ENCODE assay signal across 2 cellular contexts in genomic region chr19:12117203-12117970, GRCh38.
TF ChIP-seq lines count a peak whose summit lies in the region.

No MANE protein-coding gene starts in this region.

TF ChIP-seq in K562, 482 proteins besides CTCF, POLR2A, EP300 and RAD21:
- TF ChIP-seq KAT8 (IDR thresholded peaks at IDR 0.05; ENCODE audit: low read depth) (no peak), POLR2G (IDR thresholded peaks at IDR 0.05; ENCODE audit: low read depth, low read length) (peak; percentile 61), DMBX1 (CRISPR knock-in tag; IDR thresholded peaks at IDR 0.05; ENCODE audit: borderline replicate concordance) (no peak), LEF1 (IDR thresholded peaks at IDR 0.05) (no peak), ESRRA (IDR thresholded peaks at IDR 0.05; ENCODE audit: borderline replicate concordance, low read depth) (no peak), BHLHE40 (IDR thresholded peaks at IDR 0.05; ENCODE audit: low read length) (peak; percentile 53; the same call in 1 of the 2 replicates), CBX1 (IDR thresholded peaks at IDR 0.05; ENCODE audit: low read depth) (0 out of 2 replicates have a peak, but pooled peaks have one; percentile 34), CBX5 (IDR thresholded peaks at IDR 0.05; ENCODE audit: borderline replicate concordance, low read depth) (no peak), ZNF143 (CRISPR knock-in tag; IDR thresholded peaks at IDR 0.05) (no peak), EGR1 (conservative IDR thresholded peaks at IDR 0.05) (0 out of 2 replicates have a peak, but pooled peaks have one; percentile 12)

TF ChIP-seq in HepG2, 621 proteins besides CTCF, POLR2A, EP300 and RAD21:
- no peak for TF ChIP-seq SYNCRIP (IDR thresholded peaks at IDR 0.05; ENCODE audit: insufficient read depth, low read depth, low read length)
- peak; percentile 46; the same call in 1 of the 2 replicates for TF ChIP-seq NFYB (CRISPR knock-in tag; IDR thresholded peaks at IDR 0.05)
- TF ChIP-seq SAP130 (CRISPR knock-in tag; IDR thresholded peaks at IDR 0.05; ENCODE audit: low read depth): 0 out of 2 replicates have a peak, but pooled peaks have one; percentile 14
- peak; percentile 14; the same call in 1 of the 2 replicates for TF ChIP-seq NR2F6 (IDR thresholded peaks at IDR 0.05)
- no peak for TF ChIP-seq NR2F6 (CRISPR knock-in tag; IDR thresholded peaks at IDR 0.05)
- peak; percentile 72 for TF ChIP-seq ZNF629 (CRISPR knock-in tag; conservative IDR thresholded peaks at IDR 0.05)
- TF ChIP-seq, protein P1, sequence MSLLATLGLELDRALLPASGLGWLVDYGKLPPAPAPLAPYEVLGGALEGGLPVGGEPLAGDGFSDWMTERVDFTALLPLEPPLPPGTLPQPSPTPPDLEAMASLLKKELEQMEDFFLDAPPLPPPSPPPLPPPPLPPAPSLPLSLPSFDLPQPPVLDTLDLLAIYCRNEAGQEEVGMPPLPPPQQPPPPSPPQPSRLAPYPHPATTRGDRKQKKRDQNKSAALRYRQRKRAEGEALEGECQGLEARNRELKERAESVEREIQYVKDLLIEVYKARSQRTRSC (CRISPR knock-in tag; IDR thresholded peaks at IDR 0.05; ENCODE audit: low read depth): no peak
- TF ChIP-seq PATZ1 (CRISPR knock-in tag; IDR thresholded peaks at IDR 0.05): peak; percentile 19; the same call in 1 of the 2 replicates
- peak; percentile 49; the same call in 1 of the 2 replicates for TF ChIP-seq PHF21A (CRISPR knock-in tag; IDR thresholded peaks at IDR 0.05)
- TF ChIP-seq, protein P2, sequence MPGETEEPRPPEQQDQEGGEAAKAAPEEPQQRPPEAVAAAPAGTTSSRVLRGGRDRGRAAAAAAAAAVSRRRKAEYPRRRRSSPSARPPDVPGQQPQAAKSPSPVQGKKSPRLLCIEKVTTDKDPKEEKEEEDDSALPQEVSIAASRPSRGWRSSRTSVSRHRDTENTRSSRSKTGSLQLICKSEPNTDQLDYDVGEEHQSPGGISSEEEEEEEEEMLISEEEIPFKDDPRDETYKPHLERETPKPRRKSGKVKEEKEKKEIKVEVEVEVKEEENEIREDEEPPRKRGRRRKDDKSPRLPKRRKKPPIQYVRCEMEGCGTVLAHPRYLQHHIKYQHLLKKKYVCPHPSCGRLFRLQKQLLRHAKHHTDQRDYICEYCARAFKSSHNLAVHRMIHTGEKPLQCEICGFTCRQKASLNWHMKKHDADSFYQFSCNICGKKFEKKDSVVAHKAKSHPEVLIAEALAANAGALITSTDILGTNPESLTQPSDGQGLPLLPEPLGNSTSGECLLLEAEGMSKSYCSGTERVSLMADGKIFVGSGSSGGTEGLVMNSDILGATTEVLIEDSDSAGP (CRISPR knock-in tag; IDR thresholded peaks at IDR 0.05; ENCODE audit: borderline replicate concordance): 0 out of 2 replicates have a peak, but pooled peaks have one; percentile 51
- peak; percentile 41 for TF ChIP-seq AGO2 (optimal IDR thresholded peaks at IDR 0.05; ENCODE audit: low read depth, low read length)
- no peak for TF ChIP-seq SRSF1 (optimal IDR thresholded peaks at IDR 0.05; ENCODE audit: low read depth, low read length)
- TF ChIP-seq ZNF382 (CRISPR knock-in tag; IDR thresholded peaks at IDR 0.05; ENCODE audit: borderline replicate concordance): no peak
- TF ChIP-seq, protein P3, sequence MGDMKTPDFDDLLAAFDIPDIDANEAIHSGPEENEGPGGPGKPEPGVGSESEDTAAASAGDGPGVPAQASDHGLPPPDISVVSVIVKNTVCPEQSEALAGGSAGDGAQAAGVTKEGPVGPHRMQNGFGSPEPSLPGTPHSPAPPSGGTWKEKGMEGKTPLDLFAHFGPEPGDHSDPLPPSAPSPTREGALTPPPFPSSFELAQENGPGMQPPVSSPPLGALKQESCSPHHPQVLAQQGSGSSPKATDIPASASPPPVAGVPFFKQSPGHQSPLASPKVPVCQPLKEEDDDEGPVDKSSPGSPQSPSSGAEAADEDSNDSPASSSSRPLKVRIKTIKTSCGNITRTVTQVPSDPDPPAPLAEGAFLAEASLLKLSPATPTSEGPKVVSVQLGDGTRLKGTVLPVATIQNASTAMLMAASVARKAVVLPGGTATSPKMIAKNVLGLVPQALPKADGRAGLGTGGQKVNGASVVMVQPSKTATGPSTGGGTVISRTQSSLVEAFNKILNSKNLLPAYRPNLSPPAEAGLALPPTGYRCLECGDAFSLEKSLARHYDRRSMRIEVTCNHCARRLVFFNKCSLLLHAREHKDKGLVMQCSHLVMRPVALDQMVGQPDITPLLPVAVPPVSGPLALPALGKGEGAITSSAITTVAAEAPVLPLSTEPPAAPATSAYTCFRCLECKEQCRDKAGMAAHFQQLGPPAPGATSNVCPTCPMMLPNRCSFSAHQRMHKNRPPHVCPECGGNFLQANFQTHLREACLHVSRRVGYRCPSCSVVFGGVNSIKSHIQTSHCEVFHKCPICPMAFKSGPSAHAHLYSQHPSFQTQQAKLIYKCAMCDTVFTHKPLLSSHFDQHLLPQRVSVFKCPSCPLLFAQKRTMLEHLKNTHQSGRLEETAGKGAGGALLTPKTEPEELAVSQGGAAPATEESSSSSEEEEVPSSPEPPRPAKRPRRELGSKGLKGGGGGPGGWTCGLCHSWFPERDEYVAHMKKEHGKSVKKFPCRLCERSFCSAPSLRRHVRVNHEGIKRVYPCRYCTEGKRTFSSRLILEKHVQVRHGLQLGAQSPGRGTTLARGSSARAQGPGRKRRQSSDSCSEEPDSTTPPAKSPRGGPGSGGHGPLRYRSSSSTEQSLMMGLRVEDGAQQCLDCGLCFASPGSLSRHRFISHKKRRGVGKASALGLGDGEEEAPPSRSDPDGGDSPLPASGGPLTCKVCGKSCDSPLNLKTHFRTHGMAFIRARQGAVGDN (CRISPR knock-in tag; IDR thresholded peaks at IDR 0.05): peak; percentile 45
TF ChIP-seq in HepG2: peak in this region for 9.
